8 cellular contexts compared by ENCODE assay signal in the genomic region with DNA sequence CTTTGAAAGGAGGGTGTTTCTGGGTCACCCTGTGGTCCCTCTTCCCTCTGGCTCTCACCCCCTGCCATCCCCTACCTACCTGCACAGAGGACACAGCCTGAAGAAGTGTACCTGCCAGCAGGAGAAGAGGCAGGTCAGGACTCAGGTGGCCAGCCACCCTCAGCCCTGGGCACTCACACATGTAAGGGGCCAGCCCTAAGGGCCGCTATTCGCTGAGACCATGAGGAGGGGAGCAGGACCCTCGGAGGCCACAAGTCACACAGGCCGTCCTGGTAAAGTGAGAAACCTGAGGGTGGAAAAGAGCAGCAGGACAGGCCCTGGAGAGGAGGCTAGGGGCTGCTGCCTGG. TPM values are rescaled to one million over a fixed set of nuclear protein-coding genes. Genes with fewer than 3 reads are reported as not detected.
A peak's percentile ranks its signal among the peaks of the same experiment; 100 is the strongest.
DNase-seq lines count a peak whose midpoint lies in the region; ATAC-seq and TF ChIP-seq lines count a peak whose summit lies in the region.

No MANE protein-coding gene starts in this region.

- peaks cover 44% of the 10 kb centered on the region for H3K4me1 Mint-ChIP-seq in CD8-positive, alpha-beta T cell (ENCODE audit: low read depth)
- peaks cover 40% of the 10 kb centered on the region for H3K4me1 Mint-ChIP-seq in nephron progenitor cell

- H3K36me3 Mint-ChIP-seq in CD8-positive, alpha-beta T cell, result peaks cover 11% of the 10 kb centered on the region
- peaks cover 19% of the 10 kb centered on the region for H3K36me3 Mint-ChIP-seq in nephron progenitor cell (ENCODE audit: low read depth)

- POLR2A ChIA-PET in CD8-positive, alpha-beta T cell (lab: Charles Lee), result interaction anchor here (1.2 to 7.9 kb wide), 5 partner anchors 11 to 56 kb away, joined by 3 to 95 read pairs (median 16); partner anchors contain the start of genes SH3BP5L and ZNF672

- intact Hi-C loops in CD8-positive, alpha-beta T cell (cut with DNase I, micrococcal nuclease), result loop anchor here (1.0 kb wide), 1 partner anchor 18 kb away; no protein-coding TSS in a partner anchor

- no peaks in the 10 kb centered on the region for H3K27me3 Mint-ChIP-seq in CD8-positive, alpha-beta T cell (ENCODE audit: low read depth)
- peaks cover 26% of the 10 kb centered on the region for H3K27me3 Mint-ChIP-seq in nephron progenitor cell (ENCODE audit: low read depth, poor library complexity)

- no peak for DNase-seq in CD8-positive, alpha-beta T cell
- DNase-seq in coronary artery (ENCODE audit: low spot score) (no peak), nephron progenitor cell (no peak), NCI-H2081 treated with DMSO at 0.1 percent for 48 hours (lab: John Stamatoyannopoulos, UW) (no peak), NK-92 (lab: John Stamatoyannopoulos, UW; ENCODE audit: unreplicated experiment) (no peak), GOT3 (lab: John Stamatoyannopoulos, UW) (no peak)
- DNase-seq in activated CD8-positive, alpha-beta memory T cell treated with anti-CD3 and anti-CD28 coated beads for 24 hours, result no peak

- peaks cover 55% of the 10 kb centered on the region for H3K4me1 ChIP-seq in CD8-positive, alpha-beta T cell (ENCODE audit: insufficient read depth, low read length)
- peaks cover 4% of the 10 kb centered on the region; the same call in 1 of the 2 replicates for H3K4me1 ChIP-seq in HUES48 (ENCODE audit: control insufficient read depth, insufficient read depth, low read length)

- no peak for ATAC-seq in CD8-positive, alpha-beta T cell

- H3K27ac Mint-ChIP-seq in CD8-positive, alpha-beta T cell, result peak overlapping the region; percentile 8
- H3K27ac Mint-ChIP-seq in nephron progenitor cell, result no peak overlapping the region

- no peaks in the 10 kb centered on the region for H3K27me3 ChIP-seq in CD8-positive, alpha-beta T cell (ENCODE audit: insufficient read depth, low read length)
- H3K27me3 ChIP-seq in HUES48 (ENCODE audit: control insufficient read depth, insufficient read depth, low read length), result peaks cover 19% of the 10 kb centered on the region

- no peak overlapping the region for H3K27ac ChIP-seq in CD8-positive, alpha-beta T cell (ENCODE audit: low read depth, low read length)
- H3K27ac ChIP-seq in HUES48 (ENCODE audit: low read depth, low read length), result peak overlapping the region; percentile 75
- peak overlapping the region in 1 of 2 donors; percentile 94 for H3K27ac ChIP-seq in coronary artery

- no peaks in the 10 kb centered on the region for H3K9me3 Mint-ChIP-seq in CD8-positive, alpha-beta T cell
- no peaks in the 10 kb centered on the region for H3K9me3 Mint-ChIP-seq in nephron progenitor cell

- no peaks in the 10 kb centered on the region for H3K36me3 ChIP-seq in CD8-positive, alpha-beta T cell (ENCODE audit: insufficient read depth, low read length)
- peaks cover 42% of the 10 kb centered on the region for H3K36me3 ChIP-seq in HUES48 (ENCODE audit: control insufficient read depth, insufficient read depth, low read length)

- no peaks in the 10 kb centered on the region for H3K9me3 ChIP-seq in CD8-positive, alpha-beta T cell (ENCODE audit: low read length)
- no peaks in the 10 kb centered on the region for H3K9me3 ChIP-seq in HUES48 (ENCODE audit: control insufficient read depth, insufficient read depth, low read length)

- CTCF ChIA-PET in CD8-positive, alpha-beta T cell (lab: Charles Lee), result interaction anchor here (1.0 to 4.5 kb wide), 5 partner anchors 12 to 46 kb away, joined by 5 to 24 read pairs (median 8); partner anchors contain the start of genes SH3BP5L and ZNF672

- H3K4me3 Mint-ChIP-seq in CD8-positive, alpha-beta T cell, result peak overlapping the region; percentile 82
- peak overlapping the region; percentile 87 for H3K4me3 Mint-ChIP-seq in nephron progenitor cell

- H3K9ac ChIP-seq in HUES48 (ENCODE audit: low read depth, low read length), result peak overlapping the region; percentile 82

- peak overlapping the region; percentile 72 for H3K4me3 ChIP-seq in CD8-positive, alpha-beta T cell (ENCODE audit: low read depth, low read length)
- H3K4me3 ChIP-seq in HUES48 (ENCODE audit: low read depth, low read length) (peak overlapping the region; percentile 92), coronary artery (peak overlapping the region; percentile 78)

- no peak for TF ChIP-seq CTCF in CD8-positive, alpha-beta T cell (IDR thresholded peaks at IDR 0.05)
- TF ChIP-seq CTCF in coronary artery (IDR thresholded peaks at IDR 0.05) (no peak), nephron progenitor cell (IDR thresholded peaks at IDR 0.05) (no peak)

RNA-seq across cellular contexts. Expression of gene ZNF692, which starts 1.2 kb away (rescaled TPM):
- total RNA-seq in CD8-positive, alpha-beta T cell, result 10 to 100 TPM; 18.7 to 19.2 TPM

RNA-seq across cellular contexts. Expression of gene ZNF672, which starts 19.7 kb away (rescaled TPM):
- total RNA-seq in CD8-positive, alpha-beta T cell, result 10 to 100 TPM; 33.8 to 33.9 TPM

RNA-seq across cellular contexts. Expression of gene SH3BP5L, which starts 32.0 kb away (rescaled TPM):
- 10 to 100 TPM; 19.0 to 20.4 TPM for total RNA-seq in CD8-positive, alpha-beta T cell

RNA-seq across cellular contexts. Expression of gene PGBD2, which starts 48.3 kb away (rescaled TPM):
- 1 to 10 TPM in 1 of 2 experiments, under 1 TPM in 1; 0.90 to 1.9 TPM for total RNA-seq in CD8-positive, alpha-beta T cell
